Comparison of ENCODE assay signal across 9 cellular contexts in the genomic region with DNA sequence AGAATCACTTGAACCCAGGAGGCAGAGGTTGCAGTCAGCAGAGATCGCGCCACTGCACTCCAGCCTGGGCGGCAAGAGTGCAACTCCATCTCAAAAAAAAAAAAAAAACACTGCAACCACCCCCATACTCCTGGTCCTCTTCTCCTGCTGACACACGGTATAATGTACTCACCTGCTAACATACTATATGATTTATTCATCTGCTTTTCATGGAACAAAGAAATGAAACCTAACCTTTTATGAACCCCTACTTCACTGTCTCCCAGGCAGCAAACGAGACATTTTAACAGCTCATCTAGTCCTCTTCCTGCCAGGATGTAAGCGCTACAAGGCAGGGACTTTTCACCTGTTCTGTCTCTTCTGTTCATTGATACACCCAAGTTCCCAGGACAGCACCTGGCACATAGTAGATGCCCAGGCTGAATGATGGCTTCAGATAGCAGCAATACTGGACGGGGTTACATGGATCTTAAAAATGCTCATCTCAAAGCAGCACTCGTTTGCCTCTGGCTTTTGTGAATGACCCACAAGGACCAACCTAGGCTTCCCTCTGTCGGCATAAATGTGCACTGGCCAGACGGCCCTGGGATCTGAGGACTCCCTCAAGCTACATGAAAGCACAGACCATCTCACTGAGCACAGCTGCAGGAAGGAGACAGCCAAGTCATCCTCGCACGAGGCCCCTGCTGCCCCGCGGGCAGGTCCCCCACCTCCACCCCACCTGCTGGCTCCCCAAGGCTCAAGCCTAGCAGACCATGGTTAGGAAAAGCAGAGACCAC.
DNase-seq lines count a peak whose midpoint lies in the region; ATAC-seq and TF ChIP-seq lines count a peak whose summit lies in the region.
"Had no signal": no experiment of that assay in that cellular context is flagged by ENCODE, and none has a peak within 500 bp of the region (broad histone marks: within the 10 kb centered on the region; RNA-seq: fewer than 3 reads in every experiment).

No MANE protein-coding gene starts in this region.

- H3K36me3 ChIP-seq in rectal smooth muscle tissue (ENCODE audit: control insufficient read depth, insufficient read depth, low read length): no peaks in the 10 kb centered on the region

- peak; percentile 34 for TF ChIP-seq CTCF in fibroblast of pulmonary artery (IDR thresholded peaks at IDR 0.05; ENCODE audit: low read length, missing control alignments)

- H3K9ac ChIP-seq in rectal smooth muscle tissue (ENCODE audit: low read length): no peak overlapping the region

- H3K4me3 ChIP-seq in fibroblast of pulmonary artery (replicated peaks; ENCODE audit: low read depth, low read length) (no peak overlapping the region), rectal smooth muscle tissue (ENCODE audit: low read length) (no peak overlapping the region)

- ATAC-seq in GM18511 (IDR thresholded peaks at IDR 0.05; ENCODE audit: unreplicated experiment) (peak; percentile 60), GM18498 (IDR thresholded peaks at IDR 0.05; ENCODE audit: unreplicated experiment) (no peak), HG03097 (IDR thresholded peaks at IDR 0.05; ENCODE audit: low FRiP score, unreplicated experiment) (no peak)

- H3K27ac ChIP-seq in rectal smooth muscle tissue (ENCODE audit: low read depth, low read length): peak overlapping the region; percentile 39
- H3K27ac ChIP-seq: epithelial cell of prostate had no signal

- no peaks in the 10 kb centered on the region for H3K27me3 ChIP-seq in rectal smooth muscle tissue (ENCODE audit: control insufficient read depth, insufficient read depth, low read length)

- peaks cover 11% of the 10 kb centered on the region for H3K4me1 ChIP-seq in rectal smooth muscle tissue (ENCODE audit: control insufficient read depth, insufficient read depth, low read length)

- DNase-seq in NCI-H2196 treated with DMSO at 0.1 percent for 48 hours (lab: John Stamatoyannopoulos, UW; ENCODE audit: unreplicated experiment) (peak; percentile 81), fibroblast of pulmonary artery (ENCODE audit: low read depth) (peak; percentile 49), hippocampal formation (lab: John Stamatoyannopoulos, UW) (no peak), COLO829 (ENCODE audit: low spot score) (no peak)

Comparison
In these comparisons a context has a peak if more than half of its experiments do, and no peak if none do; other contexts are left out.
1. DNase-seq: peak in NCI-H2196 treated with DMSO at 0.1 percent for 48 hours (single experiment) and fibroblast of pulmonary artery (single experiment); none in hippocampal formation (0 of 2) and COLO829 (single experiment).